Comparison of ENCODE assay signal across 8 cellular contexts in the genomic region with DNA sequence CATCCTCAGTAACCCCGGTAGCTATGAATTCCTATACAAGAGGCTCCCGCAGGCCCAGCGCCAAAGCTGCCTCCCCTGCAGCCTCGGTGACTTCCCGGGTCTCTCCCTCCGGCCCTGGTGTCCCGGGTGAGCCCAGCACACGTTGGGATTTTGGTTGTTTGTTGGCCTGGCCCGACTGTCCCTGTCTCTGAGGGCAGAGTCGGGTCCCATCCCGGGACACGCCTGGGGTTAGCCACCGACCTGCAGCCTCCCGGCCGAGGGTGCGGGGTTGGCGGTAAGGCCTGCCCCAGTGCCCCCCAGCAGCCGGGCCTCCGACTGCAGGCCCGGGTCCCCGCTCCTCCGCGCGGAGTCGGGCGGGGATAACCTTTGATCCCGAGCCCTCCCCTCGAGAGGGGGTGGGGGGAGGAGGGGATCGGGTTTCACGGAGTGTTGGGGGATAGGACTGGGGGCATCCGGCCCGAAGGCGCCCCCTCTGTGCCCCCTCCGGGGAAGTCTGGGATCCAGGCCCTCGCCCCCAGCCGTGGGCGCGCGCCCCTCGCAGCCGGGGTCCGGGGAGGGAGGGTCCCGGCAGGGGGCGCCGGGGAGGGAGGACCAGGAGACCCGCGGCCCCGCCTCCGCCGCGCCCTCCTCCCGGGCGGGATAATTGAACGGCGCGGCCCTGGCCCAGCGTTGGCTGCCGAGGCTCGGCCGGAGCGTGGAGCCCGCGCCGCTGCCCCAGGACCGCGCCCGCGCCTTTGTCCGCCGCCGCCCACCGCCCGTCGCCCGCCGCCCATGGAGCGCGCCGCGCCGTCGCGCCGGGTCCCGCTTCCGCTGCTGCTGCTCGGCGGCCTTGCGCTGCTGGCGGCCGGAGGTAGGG. TPM values are rescaled to one million over a fixed set of nuclear protein-coding genes. Genes with fewer than 3 reads are reported as not detected.
DNase-seq lines count a peak whose midpoint lies in the region; ATAC-seq, FAIRE-seq and TF ChIP-seq lines count a peak whose summit lies in the region.

TSS of gene FBLN1 (plus strand) at position 669 of the 856 bp plus-strand sequence. CDS start at position 772, 103 bp downstream.

- peaks cover 38% of the 10 kb centered on the region for H3K4me1 ChIP-seq in SJSA1 (replicated peaks)
- peaks cover 27% of the 10 kb centered on the region for H3K4me1 ChIP-seq in neural progenitor cell

- peak within 1 kb of the TSS; percentile 59 for H3K27ac ChIP-seq in SJSA1
- H3K27ac ChIP-seq in neural progenitor cell = peak within 1 kb of the TSS; percentile 99

- peak within 1 kb of the TSS; percentile 99 for H3K27ac Mint-ChIP-seq in neural progenitor cell

- peaks cover 67% of the 10 kb centered on the region for H3K4me1 Mint-ChIP-seq in neural progenitor cell

- peaks cover 61% of the 10 kb centered on the region for H3F3A ChIP-seq in neural progenitor cell (ENCODE audit: low read depth)

- H3K36me3 Mint-ChIP-seq in neural progenitor cell = no peaks in the 10 kb centered on the region

- H3K27me3 ChIP-seq in SJSA1 (replicated peaks) = no peaks in the 10 kb centered on the region
- H3K27me3 ChIP-seq in neural progenitor cell = no peaks in the 10 kb centered on the region

- H3K36me3 ChIP-seq in SJSA1 (peaks cover 2% of the 10 kb centered on the region; the same call in 1 of the 2 replicates), neural progenitor cell (no peaks in the 10 kb centered on the region)

- no peak for ATAC-seq in GM19324 (IDR thresholded peaks at IDR 0.05; ENCODE audit: low FRiP score, unreplicated experiment)

- FAIRE-seq in RCC 7860 (lab: Jason Lieb, UNC) = no peak

- H4K20me1 ChIP-seq in neural progenitor cell (ENCODE audit: low read depth) = peaks cover 18% of the 10 kb centered on the region

- DNase-seq in GM03348 (ENCODE audit: low spot score) (peak; percentile 85), SJSA1 (ENCODE audit: low read depth in 1 of 2, low spot score in 2 of 2) (peak in 1 of 2 experiments; percentile 26), fibroblast of the aortic adventitia (ENCODE audit: low read depth) (no peak), neural progenitor cell (ENCODE audit: low spot score) (peak; percentile 95), RCC 7860 (ENCODE audit: low spot score) (no peak), MV-4-11 (lab: John Stamatoyannopoulos, UW) (no peak), NCI-H2081 (lab: John Stamatoyannopoulos, UW) (no peak)

- H3K27me3 Mint-ChIP-seq in neural progenitor cell (ENCODE audit: insufficient read depth, low read depth) = peaks cover 53% of the 10 kb centered on the region

- H3K4me2 ChIP-seq in neural progenitor cell = peak within 1 kb of the TSS; percentile 80

- H3K79me2 ChIP-seq in neural progenitor cell (ENCODE audit: low read depth) = peaks cover 21% of the 10 kb centered on the region

- H3K9me3 Mint-ChIP-seq in neural progenitor cell = peaks cover 2% of the 10 kb centered on the region

- H3K9me3 ChIP-seq in SJSA1 (replicated peaks) = no peaks in the 10 kb centered on the region
- no peaks in the 10 kb centered on the region for H3K9me3 ChIP-seq in neural progenitor cell (ENCODE audit: low read depth)

- peak within 1 kb of the TSS; percentile 18 for H3K9ac ChIP-seq in neural progenitor cell

- H2AFZ ChIP-seq in neural progenitor cell (replicated peaks) = peak within 1 kb of the TSS; percentile 14

- H3K4me3 ChIP-seq in SJSA1 (peak within 1 kb of the TSS; percentile 77), fibroblast of the aortic adventitia (ENCODE audit: low read depth, low read length) (peak within 1 kb of the TSS; percentile 98), neural progenitor cell (peak within 1 kb of the TSS; percentile 58)

- peak within 1 kb of the TSS; percentile 93 for H3K4me3 Mint-ChIP-seq in neural progenitor cell

- peak; percentile 13 for TF ChIP-seq CTCF in fibroblast of the aortic adventitia (IDR thresholded peaks at IDR 0.05; ENCODE audit: insufficient read depth, low read length)
- peak; percentile 34 for TF ChIP-seq CTCF in neural progenitor cell (IDR thresholded peaks at IDR 0.05)

RNA-seq across cellular contexts. Expression of gene FBLN1, which starts in this region (rescaled TPM):
- total RNA-seq in SJSA1 (2014; rRNA removed; shearing (Covaris generic)) = 25.9 and 38.8 TPM in 2 replicates
- total RNA-seq in fibroblast of the aortic adventitia (ENCODE audit: low replicate concordance) = 335 and 561 TPM in 2 replicates
- total RNA-seq in neural progenitor cell (ENCODE audit: low replicate concordance) = 84.3 and 163 TPM in 2 replicates

Comparison
In these comparisons a context has a peak if more than half of its experiments do, and no peak if none do; other contexts are left out.
1. DNase-seq: peak in GM03348 (single experiment) and neural progenitor cell (single experiment); none in fibroblast of the aortic adventitia (single experiment), RCC 7860 (single experiment), MV-4-11 (single experiment) and NCI-H2081 (0 of 2).
2. Peak in every context shown above with its lines, with median percentiles within 50 percentile points of each other: H3K4me3 ChIP-seq.